In the genomic region with DNA sequence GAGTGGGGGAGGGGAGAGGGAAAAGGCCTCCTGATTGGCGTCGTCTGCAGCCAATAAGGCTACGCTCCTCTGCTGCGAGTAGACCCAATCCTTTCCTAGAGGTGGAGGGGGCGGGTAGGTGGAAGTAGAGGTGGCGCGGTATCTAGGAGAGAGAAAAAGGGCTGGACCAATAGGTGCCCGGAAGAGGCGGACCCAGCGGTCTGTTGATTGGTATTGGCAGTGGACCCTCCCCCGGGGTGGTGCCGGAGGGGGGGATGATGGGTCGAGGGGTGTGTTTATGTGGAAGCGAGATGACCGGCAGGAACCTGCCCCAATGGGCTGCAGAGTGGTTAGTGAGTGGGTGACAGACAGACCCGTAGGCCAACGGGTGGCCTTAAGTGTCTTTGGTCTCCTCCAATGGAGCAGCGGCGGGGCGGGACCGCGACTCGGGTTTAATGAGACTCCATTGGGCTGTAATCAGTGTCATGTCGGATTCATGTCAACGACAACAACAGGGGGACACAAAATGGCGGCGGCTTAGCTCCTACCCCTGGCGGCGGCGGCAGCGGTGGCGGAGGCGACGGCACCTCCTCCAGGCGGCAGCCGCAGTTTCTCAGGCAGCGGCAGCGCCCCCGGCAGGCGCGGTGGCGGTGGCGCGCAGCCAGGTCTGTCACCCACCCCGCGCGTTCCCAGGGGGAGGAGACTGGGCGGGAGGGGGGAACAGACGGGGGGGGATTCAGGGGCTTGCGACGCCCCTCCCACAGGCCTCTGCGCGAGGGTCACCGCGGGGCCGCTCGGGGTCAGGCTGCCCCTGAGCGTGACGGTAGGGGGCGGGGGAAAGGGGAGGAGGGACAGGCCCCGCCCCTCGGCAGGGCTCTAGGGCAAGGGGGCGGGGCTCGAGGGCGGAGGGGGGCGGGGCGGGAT, we compare ENCODE assay signal across 8 cellular contexts. TPM values are rescaled to one million over a fixed set of nuclear protein-coding genes. Genes with fewer than 3 reads are reported as not detected.
DNase-seq lines count a peak whose midpoint lies in the region; ATAC-seq and TF ChIP-seq lines count a peak whose summit lies in the region.

A gene (plus strand): TSS at position 459 of the 903 bp plus-strand sequence. CDS start 16,258 bp downstream, outside the sequence.

- H3K36me3 Mint-ChIP-seq in activated B cell treated with CpG ODN at 0.5 μM for 24 hours (ENCODE audit: low read depth) (peaks cover 1% of the 10 kb centered on the region), immature natural killer cell (no peaks in the 10 kb centered on the region)

- DNase-seq in AG09319 (ENCODE audit: extremely low read depth, low read depth) (peak; percentile 100), NCI-H345 (lab: John Stamatoyannopoulos, UW) (peak; percentile 99), activated B cell treated with CpG ODN at 0.5 μM for 24 hours (peak; percentile 98), caudate nucleus (lab: John Stamatoyannopoulos, UW) (peak; percentile 89 to 100 (median 100)), immature natural killer cell (peak; percentile 100), smooth muscle cell of the brain vasculature (ENCODE audit: low read depth, low spot score) (peak; percentile 100)

- H3K9me3 Mint-ChIP-seq in activated B cell treated with CpG ODN at 0.5 μM for 24 hours, result no peaks in the 10 kb centered on the region
- no peaks in the 10 kb centered on the region for H3K9me3 Mint-ChIP-seq in immature natural killer cell

- H3K27ac ChIP-seq in caudate nucleus (ENCODE audit: low read depth, low read length), result peak within 1 kb of the TSS; percentile 100

- POLR2A ChIA-PET in activated B cell treated with CpG ODN at 0.5 μM for 24 hours (lab: Charles Lee), result interaction anchor here (0.6 to 2.8 kb wide), 33 partner anchors 9 to 1413 kb away, joined by 3 to 72 read pairs (median 4); a partner anchor contains a TSS

- in situ Hi-C loops in GM18951 (cut with MboI; ENCODE audit: low sequenced_read_pairs, unreplicated experiment), result no loop called here

- peak; percentile 61 for TF ChIP-seq POLR2A in GM18951 (IDR thresholded peaks at IDR 0.05; ENCODE audit: extremely low read depth, insufficient read depth, insufficient read length)

- ATAC-seq in HG03196 (IDR thresholded peaks at IDR 0.05; ENCODE audit: unreplicated experiment) (peak; percentile 89), activated B cell treated with CpG ODN at 0.5 μM for 24 hours (ENCODE audit: low read depth) (peak; percentile 81)

- H3K4me3 Mint-ChIP-seq in activated B cell treated with CpG ODN at 0.5 μM for 24 hours (peak within 1 kb of the TSS; percentile 88), immature natural killer cell (peak within 1 kb of the TSS; percentile 90 to 97 (median 95))

- H3K4me1 Mint-ChIP-seq in activated B cell treated with CpG ODN at 0.5 μM for 24 hours, result peaks cover 44% of the 10 kb centered on the region
- peaks cover 55 to 59% of the 10 kb centered on the region in 2 donors for H3K4me1 Mint-ChIP-seq in immature natural killer cell

- TF ChIP-seq CTCF in AG09319 (IDR thresholded peaks at IDR 0.05; ENCODE audit: low read depth, low read length) (no peak; the same call in 1 of the 2 replicates), activated B cell treated with CpG ODN at 0.5 μM for 24 hours (IDR thresholded peaks at IDR 0.05) (no peak)

- CTCF ChIA-PET in activated B cell treated with CpG ODN at 0.5 μM for 24 hours (lab: Charles Lee), result no interaction called here

- no peaks in the 10 kb centered on the region for H3K27me3 Mint-ChIP-seq in activated B cell treated with CpG ODN at 0.5 μM for 24 hours
- H3K27me3 Mint-ChIP-seq in immature natural killer cell (ENCODE audit: low read depth in 3 of 3), result peaks cover 9 to 15% (median 13%) of the 10 kb centered on the region in 3 donors

- H3K27ac Mint-ChIP-seq in activated B cell treated with CpG ODN at 0.5 μM for 24 hours (peak within 1 kb of the TSS; percentile 96), immature natural killer cell (peak within 1 kb of the TSS; percentile 93 to 99 (median 96))

- intact Hi-C loops in activated B cell treated with CpG ODN at 0.5 μM for 24 hours (cut with micrococcal nuclease), result loop anchor here (1.0 to 10.0 kb wide), 15 partner anchors 28 to 1332 kb away; a partner anchor contains a TSS

RNA-seq across cellular contexts. Expression of the gene that starts here (rescaled TPM):
- 39.6 and 45.2 TPM in 2 replicates for total RNA-seq in activated B cell treated with CpG ODN at 0.5 μM for 24 hours
- 10 to 100 TPM in 2 of 3 donors, 1 to 10 TPM in 1; 9.9 to 55.7 (median 20.2) TPM for polyA plus RNA-seq in immature natural killer cell

Comparison
In these comparisons a context has a peak if more than half of its experiments do, and no peak if none do; other contexts are left out.
1. Peak in every context shown above with its lines: DNase-seq, ATAC-seq and H3K27ac ChIP-seq.